ENCODE assay signal across 8 cellular contexts in the genomic region with DNA sequence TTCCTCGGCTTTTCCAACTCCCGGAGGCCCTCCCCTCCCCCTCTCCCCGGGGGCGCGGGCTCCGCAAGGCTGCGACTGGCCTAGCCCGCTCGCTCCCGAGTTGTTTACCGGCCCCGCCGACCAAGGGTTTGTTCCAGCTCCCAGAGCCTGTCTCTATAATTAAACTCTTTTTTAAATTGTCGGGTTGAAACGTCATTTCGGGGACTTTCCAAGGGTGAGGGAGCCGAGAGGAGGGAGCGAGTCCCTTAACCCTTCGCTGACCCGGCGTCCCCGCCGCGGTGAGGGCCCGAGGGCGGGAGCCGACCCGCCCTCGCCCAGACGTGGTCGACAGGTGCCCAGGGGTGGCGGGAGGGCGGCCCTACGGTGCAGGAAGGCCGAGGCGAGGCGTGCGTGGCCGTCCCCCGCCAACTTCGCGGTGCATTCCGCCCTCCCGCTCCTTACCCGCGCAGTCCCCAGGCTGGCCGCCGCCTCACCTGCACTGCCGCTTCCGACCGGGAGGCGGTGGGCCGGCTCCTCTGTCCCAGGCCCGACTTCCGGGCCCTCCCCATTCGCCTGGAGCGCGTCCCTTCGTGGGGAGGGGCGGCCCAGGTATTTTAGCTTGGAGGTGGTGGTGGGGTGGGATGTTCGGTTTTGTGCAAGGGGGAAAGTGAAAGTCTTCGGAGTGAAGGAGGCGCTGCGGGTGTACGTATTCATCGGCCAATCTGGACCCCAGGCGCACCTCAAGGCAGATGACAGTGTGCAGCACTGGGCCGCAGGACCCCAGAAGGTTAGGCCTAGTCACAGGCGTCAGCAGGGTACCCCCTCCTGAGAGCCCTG. TPM values are rescaled to one million over a fixed set of nuclear protein-coding genes. Genes with fewer than 3 reads are reported as not detected.
DNase-seq lines count a peak whose midpoint lies in the region; ATAC-seq, FAIRE-seq and TF ChIP-seq lines count a peak whose summit lies in the region.

No MANE protein-coding gene starts in this region.

- H3K27me3 Mint-ChIP-seq in stimulated activated naive B cell treated with anti-CD40 and anti-IgM and Interleukin-4, amounts not matched to agents 10 μg/mL and 1 μg/mL and 100 μg/mL, for 72 hours, result no peaks in the 10 kb centered on the region

- peak; percentile 76; the same call in 1 of the 2 replicates for TF ChIP-seq POLR2A in GM12892 (IDR thresholded peaks at IDR 0.05; ENCODE audit: low read depth, low read length)

- peaks cover 0 to 3% of the 10 kb centered on the region in 2 donors for H3K9me3 Mint-ChIP-seq in stimulated activated naive B cell treated with anti-CD40 and anti-IgM and Interleukin-4, amounts not matched to agents 10 μg/mL and 1 μg/mL and 100 μg/mL, for 72 hours

- H3K4me3 Mint-ChIP-seq in stimulated activated naive B cell treated with anti-CD40 and anti-IgM and Interleukin-4, amounts not matched to agents 10 μg/mL and 1 μg/mL and 100 μg/mL, for 72 hours, result peak overlapping the region; percentile 96 to 99

- peak overlapping the region; percentile 99 for H3K27ac ChIP-seq in 22Rv1
- peak overlapping the region; percentile 99 for H3K27ac ChIP-seq in epithelial cell of prostate

- H3K9me3 ChIP-seq in mucosa of stomach (ENCODE audit: control insufficient read depth, low read length), result no peaks in the 10 kb centered on the region

- H3K4me1 Mint-ChIP-seq in stimulated activated naive B cell treated with anti-CD40 and anti-IgM and Interleukin-4, amounts not matched to agents 10 μg/mL and 1 μg/mL and 100 μg/mL, for 72 hours, result peaks cover 45 to 83% of the 10 kb centered on the region in 2 donors

- FAIRE-seq in GM12892 (lab: Jason Lieb, UNC), result peak; percentile 80

- H3K36me3 ChIP-seq in mucosa of stomach (ENCODE audit: control insufficient read depth, insufficient read depth, low read length), result peaks cover 5% of the 10 kb centered on the region

- peak overlapping the region; percentile 93 for H3K4me3 ChIP-seq in mucosa of stomach (ENCODE audit: low read length)

- H3K27ac Mint-ChIP-seq in stimulated activated naive B cell treated with anti-CD40 and anti-IgM and Interleukin-4, amounts not matched to agents 10 μg/mL and 1 μg/mL and 100 μg/mL, for 72 hours, result peak overlapping the region; percentile 100

- TF ChIP-seq CTCF in 22Rv1 (IDR thresholded peaks at IDR 0.05), result peak; percentile 76

- peak; percentile 48 for ATAC-seq in HG02852 (IDR thresholded peaks at IDR 0.05; ENCODE audit: unreplicated experiment)
- peak; percentile 66 to 67 for ATAC-seq in stimulated activated naive B cell treated with anti-CD40 and anti-IgM and Interleukin-4, amounts not matched to agents 10 μg/mL and 1 μg/mL and 100 μg/mL, for 72 hours (replicated peaks)

- peak overlapping the region; percentile 99 for H3K9ac ChIP-seq in mucosa of stomach (ENCODE audit: low read length)

- DNase-seq in GM12892 (ENCODE audit: insufficient read length) (no peak), NCI-H345 treated with DMSO at 0.1 percent for 48 hours (lab: John Stamatoyannopoulos, UW; ENCODE audit: unreplicated experiment) (peak; percentile 24), activated T-cell treated with anti-CD3 and anti-CD28 coated beads for 24 hours (ENCODE audit: low read depth) (peak; percentile 72), epithelial cell of prostate (ENCODE audit: low read depth, low spot score) (no peak)
- DNase-seq in stimulated activated naive B cell treated with anti-CD40 and anti-IgM and Interleukin-4, amounts not matched to agents 10 μg/mL and 1 μg/mL and 100 μg/mL, for 72 hours, result peak; percentile 87

- peaks cover 41 to 53% of the 10 kb centered on the region in 2 donors for H3K36me3 Mint-ChIP-seq in stimulated activated naive B cell treated with anti-CD40 and anti-IgM and Interleukin-4, amounts not matched to agents 10 μg/mL and 1 μg/mL and 100 μg/mL, for 72 hours

- H3K4me1 ChIP-seq in mucosa of stomach (ENCODE audit: control insufficient read depth, insufficient read depth, low read length), result peaks cover 9% of the 10 kb centered on the region

- no peaks in the 10 kb centered on the region for H3K27me3 ChIP-seq in mucosa of stomach (ENCODE audit: control insufficient read depth, insufficient read depth, low read length)

RNA-seq across cellular contexts. Expression of a gene that starts 2.9 kb away (rescaled TPM):
- polyA plus RNA-seq in GM12892 (2012; ENCODE audit: missing spikeins), result 61.9 TPM

Comparison
In these comparisons a context has a peak if more than half of its experiments do, and no peak if none do; other contexts are left out.
1. DNase-seq: peak in NCI-H345 treated with DMSO at 0.1 percent for 48 hours (single experiment), activated T-cell treated with anti-CD3 and anti-CD28 coated beads for 24 hours (single experiment) and stimulated activated naive B cell treated with anti-CD40 and anti-IgM and Interleukin-4, amounts not matched to agents 10 μg/mL and 1 μg/mL and 100 μg/mL, for 72 hours (single experiment); none in GM12892 (single experiment) and epithelial cell of prostate (single experiment).